In genomic region chr16:83231771-83232170, GRCh38 we compare ENCODE assay signal across 22 cellular contexts.
"Had no signal": no experiment of that assay in that cellular context is flagged by ENCODE, and none has a peak within 500 bp of the region (broad histone marks: within the 10 kb centered on the region; RNA-seq: fewer than 3 reads in every experiment).

No MANE protein-coding gene starts in this region.

- ATAC-seq: left lung; naive thymus-derived CD4-positive, alpha-beta T cell; right lobe of liver; stimulated activated effector memory CD8-positive, alpha-beta T cell treated with anti-CD3 and anti-CD28 coated beads, Interleukin-12 subunit alpha, Interleukin-12 subunit beta, amount 100 ng/mL, for 72 hours had no signal

- DNase-seq: dermis blood vessel endothelial cell; effector memory CD4-positive, alpha-beta T cell; hypothalamus; immature natural killer cell; kidney; left lung; mesendoderm; midbrain; naive thymus-derived CD4-positive, alpha-beta T cell; right lobe of liver; stimulated activated CD4-positive, alpha-beta T cell treated with anti-CD3 and anti-CD28 coated beads, Interleukin-2, amount 100 ng/mL, for 24 hours; stimulated activated CD4-positive, alpha-beta T cell treated with anti-CD3 and anti-CD28 coated beads, Interleukin-4, amount 100 ng/mL, for 24 hours; stimulated activated naive CD4-positive, alpha-beta T cell treated with Interleukin-2 at 50 U/mL for 16 hours; stomach; thyroid gland; trophoblast cell had no signal

- H3K4me3 ChIP-seq: coronary artery, esophagus muscularis mucosa, left lung, right lobe of liver, smooth muscle cell, stomach, thyroid gland, vagina had no signal

- H3K27ac ChIP-seq: coronary artery, esophagus muscularis mucosa, left lung, parathyroid adenoma, right lobe of liver, stomach, thyroid gland, vagina had no signal

- H3K36me3 ChIP-seq: esophagus muscularis mucosa, left lung, right lobe of liver, stomach, thyroid gland, vagina had no signal

- H3K27me3 ChIP-seq: esophagus muscularis mucosa, left lung, right lobe of liver, thyroid gland, vagina had no signal

- H3K9me3 ChIP-seq: esophagus muscularis mucosa, left lung, right lobe of liver, stomach, thyroid gland, vagina had no signal

- H3K4me1 ChIP-seq: esophagus muscularis mucosa, left lung, parathyroid adenoma, right lobe of liver, stomach, thyroid gland, vagina had no signal
